In genomic region chr20:62126141-62126540, GRCh38 we compare ENCODE assay signal across 1 cellular context.
TF ChIP-seq lines count a peak whose summit lies in the region.

No MANE protein-coding gene starts in this region.

TF ChIP-seq in HepG2, 621 proteins besides CTCF, POLR2A, EP300 and RAD21 (continues in another document):
- TF ChIP-seq PRDM15 (CRISPR knock-in tag; IDR thresholded peaks at IDR 0.05) (no peak), MTA1 (CRISPR knock-in tag; IDR thresholded peaks at IDR 0.05; ENCODE audit: borderline replicate concordance) (0 out of 2 replicates have a peak, but pooled peaks have one; percentile 39), ZBTB33 (CRISPR knock-in tag; IDR thresholded peaks at IDR 0.05) (peak; percentile 44; the same call in 1 of the 2 replicates), GABPB1 (CRISPR knock-in tag; IDR thresholded peaks at IDR 0.05) (peak; percentile 31; the same call in 1 of the 2 replicates), ZNF784 (CRISPR knock-in tag; IDR thresholded peaks at IDR 0.05; ENCODE audit: borderline replicate concordance) (no peak), HNF4G (IDR thresholded peaks at IDR 0.05; ENCODE audit: borderline replicate concordance, low read depth, low read length) (no peak), HNF4G (CRISPR knock-in tag; IDR thresholded peaks at IDR 0.05; ENCODE audit: borderline replicate concordance, low read depth) (no peak), TRIM24 (CRISPR knock-in tag; IDR thresholded peaks at IDR 0.05) (no peak), POLR2AphosphoS5 (IDR thresholded peaks at IDR 0.05; ENCODE audit: low read depth, low read length) (no peak), ZC3H13 (CRISPR knock-in tag; IDR thresholded peaks at IDR 0.05) (no peak), AGO2 (optimal IDR thresholded peaks at IDR 0.05; ENCODE audit: low read depth, low read length) (peak; percentile 60), ZNF3 (CRISPR knock-in tag; IDR thresholded peaks at IDR 0.05) (no peak), ZNF687 (CRISPR knock-in tag; IDR thresholded peaks at IDR 0.05) (peak; percentile 34; the same call in 1 of the 2 replicates), HNRNPLL (IDR thresholded peaks at IDR 0.05; ENCODE audit: low read depth, low read length, poor library complexity, severe bottlenecking) (peak; percentile 18), ZBTB4 (CRISPR knock-in tag; IDR thresholded peaks at IDR 0.05; ENCODE audit: borderline replicate concordance) (peak; percentile 56; the same call in 1 of the 2 replicates), ZNF18 (CRISPR knock-in tag; IDR thresholded peaks at IDR 0.05; ENCODE audit: insufficient replicate concordance) (no peak), FOXK1 (CRISPR knock-in tag; IDR thresholded peaks at IDR 0.05; ENCODE audit: borderline replicate concordance, low read depth) (no peak), HES4 (CRISPR knock-in tag; IDR thresholded peaks at IDR 0.05; ENCODE audit: borderline replicate concordance) (no peak), FOXP1 (IDR thresholded peaks at IDR 0.05) (no peak), FOXP1 (CRISPR knock-in tag; IDR thresholded peaks at IDR 0.05) (no peak), ZNF614 (CRISPR knock-in tag; IDR thresholded peaks at IDR 0.05; ENCODE audit: borderline replicate concordance) (no peak), RBFOX2 (IDR thresholded peaks at IDR 0.05; ENCODE audit: low read depth, low read length) (peak; percentile 59), ZNF644 (CRISPR knock-in tag; IDR thresholded peaks at IDR 0.05; ENCODE audit: low read depth) (no peak), NFIC (IDR thresholded peaks at IDR 0.05; ENCODE audit: low read length) (no peak), MBNL3 (CRISPR knock-in tag; conservative IDR thresholded peaks at IDR 0.05) (no peak), ETV5 (CRISPR knock-in tag; IDR thresholded peaks at IDR 0.05; ENCODE audit: borderline replicate concordance) (no peak), ZNF484 (CRISPR knock-in tag; IDR thresholded peaks at IDR 0.05; ENCODE audit: borderline replicate concordance, low read depth) (no peak)
- TF ChIP-seq, protein P1, sequence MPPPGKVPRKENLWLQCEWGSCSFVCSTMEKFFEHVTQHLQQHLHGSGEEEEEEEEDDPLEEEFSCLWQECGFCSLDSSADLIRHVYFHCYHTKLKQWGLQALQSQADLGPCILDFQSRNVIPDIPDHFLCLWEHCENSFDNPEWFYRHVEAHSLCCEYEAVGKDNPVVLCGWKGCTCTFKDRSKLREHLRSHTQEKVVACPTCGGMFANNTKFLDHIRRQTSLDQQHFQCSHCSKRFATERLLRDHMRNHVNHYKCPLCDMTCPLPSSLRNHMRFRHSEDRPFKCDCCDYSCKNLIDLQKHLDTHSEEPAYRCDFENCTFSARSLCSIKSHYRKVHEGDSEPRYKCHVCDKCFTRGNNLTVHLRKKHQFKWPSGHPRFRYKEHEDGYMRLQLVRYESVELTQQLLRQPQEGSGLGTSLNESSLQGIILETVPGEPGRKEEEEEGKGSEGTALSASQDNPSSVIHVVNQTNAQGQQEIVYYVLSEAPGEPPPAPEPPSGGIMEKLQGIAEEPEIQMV (CRISPR knock-in tag; IDR thresholded peaks at IDR 0.05; ENCODE audit: low read depth): no peak
- TF ChIP-seq, protein P2, sequence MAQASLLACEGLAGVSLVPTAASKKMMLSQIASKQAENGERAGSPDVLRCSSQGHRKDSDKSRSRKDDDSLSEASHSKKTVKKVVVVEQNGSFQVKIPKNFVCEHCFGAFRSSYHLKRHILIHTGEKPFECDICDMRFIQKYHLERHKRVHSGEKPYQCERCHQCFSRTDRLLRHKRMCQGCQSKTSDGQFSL (CRISPR knock-in tag; IDR thresholded peaks at IDR 0.05): no peak
- TF ChIP-seq, protein P3, sequence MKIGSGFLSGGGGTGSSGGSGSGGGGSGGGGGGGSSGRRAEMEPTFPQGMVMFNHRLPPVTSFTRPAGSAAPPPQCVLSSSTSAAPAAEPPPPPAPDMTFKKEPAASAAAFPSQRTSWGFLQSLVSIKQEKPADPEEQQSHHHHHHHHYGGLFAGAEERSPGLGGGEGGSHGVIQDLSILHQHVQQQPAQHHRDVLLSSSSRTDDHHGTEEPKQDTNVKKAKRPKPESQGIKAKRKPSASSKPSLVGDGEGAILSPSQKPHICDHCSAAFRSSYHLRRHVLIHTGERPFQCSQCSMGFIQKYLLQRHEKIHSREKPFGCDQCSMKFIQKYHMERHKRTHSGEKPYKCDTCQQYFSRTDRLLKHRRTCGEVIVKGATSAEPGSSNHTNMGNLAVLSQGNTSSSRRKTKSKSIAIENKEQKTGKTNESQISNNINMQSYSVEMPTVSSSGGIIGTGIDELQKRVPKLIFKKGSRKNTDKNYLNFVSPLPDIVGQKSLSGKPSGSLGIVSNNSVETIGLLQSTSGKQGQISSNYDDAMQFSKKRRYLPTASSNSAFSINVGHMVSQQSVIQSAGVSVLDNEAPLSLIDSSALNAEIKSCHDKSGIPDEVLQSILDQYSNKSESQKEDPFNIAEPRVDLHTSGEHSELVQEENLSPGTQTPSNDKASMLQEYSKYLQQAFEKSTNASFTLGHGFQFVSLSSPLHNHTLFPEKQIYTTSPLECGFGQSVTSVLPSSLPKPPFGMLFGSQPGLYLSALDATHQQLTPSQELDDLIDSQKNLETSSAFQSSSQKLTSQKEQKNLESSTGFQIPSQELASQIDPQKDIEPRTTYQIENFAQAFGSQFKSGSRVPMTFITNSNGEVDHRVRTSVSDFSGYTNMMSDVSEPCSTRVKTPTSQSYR (CRISPR knock-in tag; IDR thresholded peaks at IDR 0.05; ENCODE audit: borderline replicate concordance): no peak
- TF ChIP-seq, protein P4, sequence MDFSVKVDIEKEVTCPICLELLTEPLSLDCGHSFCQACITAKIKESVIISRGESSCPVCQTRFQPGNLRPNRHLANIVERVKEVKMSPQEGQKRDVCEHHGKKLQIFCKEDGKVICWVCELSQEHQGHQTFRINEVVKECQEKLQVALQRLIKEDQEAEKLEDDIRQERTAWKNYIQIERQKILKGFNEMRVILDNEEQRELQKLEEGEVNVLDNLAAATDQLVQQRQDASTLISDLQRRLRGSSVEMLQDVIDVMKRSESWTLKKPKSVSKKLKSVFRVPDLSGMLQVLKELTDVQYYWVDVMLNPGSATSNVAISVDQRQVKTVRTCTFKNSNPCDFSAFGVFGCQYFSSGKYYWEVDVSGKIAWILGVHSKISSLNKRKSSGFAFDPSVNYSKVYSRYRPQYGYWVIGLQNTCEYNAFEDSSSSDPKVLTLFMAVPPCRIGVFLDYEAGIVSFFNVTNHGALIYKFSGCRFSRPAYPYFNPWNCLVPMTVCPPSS (IDR thresholded peaks at IDR 0.05): no peak
